23 cellular contexts compared by ENCODE assay signal in genomic region chr14:75435473-75435872, GRCh38. TPM values are rescaled to one million over a fixed set of nuclear protein-coding genes. Genes with fewer than 3 reads are reported as not detected.
DNase-seq lines count a peak whose midpoint lies in the region; ATAC-seq, FAIRE-seq and TF ChIP-seq lines count a peak whose summit lies in the region.
"Had no signal": no experiment of that assay in that cellular context is flagged by ENCODE, and none has a peak within 500 bp of the region (broad histone marks: within the 10 kb centered on the region; RNA-seq: fewer than 3 reads in every experiment).

No MANE protein-coding gene starts in this region.

- no peaks in the 10 kb centered on the region for H3F3A ChIP-seq in OCI-LY1 (ENCODE audit: insufficient read depth, low read length)
- no peaks in the 10 kb centered on the region for H3F3A ChIP-seq in PC-3 (ENCODE audit: low read length, unreplicated experiment)

- CTCF ChIA-PET in naive thymus-derived CD4-positive, alpha-beta T cell (lab: Charles Lee): no interaction called here
- CTCF ChIA-PET in PC-3 (lab: Charles Lee): no interaction called here
- CTCF ChIA-PET in CD8-positive, alpha-beta memory T cell (lab: Charles Lee): interaction anchor here (1.1 kb wide), 1 partner anchor 127 kb away, joined by 3 read pairs; no protein-coding TSS in a partner anchor

- peak overlapping the region in 1 of 2 donors; percentile 52 for H3K4me3 Mint-ChIP-seq in CD14-positive monocyte
- peak overlapping the region in 3 of 10 donors; percentile 10 to 61 (median 40) for H3K4me3 Mint-ChIP-seq in naive thymus-derived CD4-positive, alpha-beta T cell
- H3K4me3 Mint-ChIP-seq in CD8-positive, alpha-beta memory T cell: no peak overlapping the region
- H3K4me3 Mint-ChIP-seq: neural progenitor cell had no signal

- peaks cover 84 to 87% of the 10 kb centered on the region in 2 donors for H3K36me3 Mint-ChIP-seq in CD14-positive monocyte
- peaks cover 0 to 2% (median 0%) of the 10 kb centered on the region in 5 donors for H3K36me3 Mint-ChIP-seq in naive thymus-derived CD4-positive, alpha-beta T cell
- H3K36me3 Mint-ChIP-seq in CD8-positive, alpha-beta memory T cell: no peaks in the 10 kb centered on the region
- H3K36me3 Mint-ChIP-seq: neural progenitor cell had no signal

- no peaks in the 10 kb centered on the region for H4K20me1 ChIP-seq in OCI-LY1 (ENCODE audit: insufficient read depth, low read length)
- H4K20me1 ChIP-seq in PC-3 (ENCODE audit: low read length): no peaks in the 10 kb centered on the region

- no peak for TF ChIP-seq CTCF in CD14-positive monocyte (IDR thresholded peaks at IDR 0.05)
- no peak for TF ChIP-seq CTCF in OCI-LY1 (IDR thresholded peaks at IDR 0.05; ENCODE audit: low read length)
- no peak for TF ChIP-seq CTCF in PC-3 (conservative IDR thresholded peaks at IDR 0.05; ENCODE audit: low read depth, low read length)

- no TSS peak for BruUV-seq in PC-3 (replicated peaks; lab: Mats Ljungman, UMichigan)

- H3K79me2 ChIP-seq in OCI-LY1 (ENCODE audit: insufficient read depth, low read length): peaks cover 7% of the 10 kb centered on the region; the same call in 1 of the 2 replicates
- no peaks in the 10 kb centered on the region for H3K79me2 ChIP-seq in PC-3 (ENCODE audit: low read length)

- H3K4me2 ChIP-seq in OCI-LY1 (ENCODE audit: low read length) (peak overlapping the region; percentile 44; the same call in 1 of the 2 replicates), PC-3 (ENCODE audit: low read length) (no peak overlapping the region)
- H3K4me2 ChIP-seq: neural progenitor cell had no signal

- POLR2A ChIA-PET in naive thymus-derived CD4-positive, alpha-beta T cell (lab: Charles Lee): no interaction called here
- POLR2A ChIA-PET in PC-3 (lab: Charles Lee; ENCODE audit: unreplicated experiment): no interaction called here
- POLR2A ChIA-PET in CD8-positive, alpha-beta memory T cell (lab: Charles Lee): no interaction called here

- peak; percentile 31 for FAIRE-seq in GM19239 (lab: Jason Lieb, UNC)

- H3K4me1 ChIP-seq in OCI-LY1 (ENCODE audit: insufficient read depth, low read length, severe bottlenecking): peaks cover 83% of the 10 kb centered on the region
- H3K4me1 ChIP-seq in naive thymus-derived CD4-positive, alpha-beta T cell (ENCODE audit: control insufficient read depth in 2 of 2, insufficient read depth in 2 of 2, low read length in 2 of 2): peaks cover 0 to 5% of the 10 kb centered on the region in 2 donors
- no peaks in the 10 kb centered on the region for H3K4me1 ChIP-seq in PC-3 (ENCODE audit: insufficient read depth, low read length)
- H3K4me1 ChIP-seq in CD8-positive, alpha-beta memory T cell (ENCODE audit: insufficient read depth, low read length): no peaks in the 10 kb centered on the region

- H3K27ac ChIP-seq in OCI-LY1 (ENCODE audit: low read depth, low read length, poor library complexity, severe bottlenecking) (peak overlapping the region; percentile 94), PC-3 (ENCODE audit: low read length) (no peak overlapping the region)
- no peak overlapping the region for H3K27ac ChIP-seq in naive thymus-derived CD4-positive, alpha-beta T cell (ENCODE audit: low read depth, low read length)
- no peak overlapping the region for H3K27ac ChIP-seq in CD8-positive, alpha-beta memory T cell (ENCODE audit: low read depth, low read length)
- H3K27ac ChIP-seq: neural progenitor cell, right atrium auricular region had no signal

- H3K27ac Mint-ChIP-seq in CD14-positive monocyte: peak overlapping the region in 6 of 7 donors; percentile 24 to 79 (median 46)
- H3K27ac Mint-ChIP-seq in naive thymus-derived CD4-positive, alpha-beta T cell: peak overlapping the region in 2 of 9 donors; percentile 59 to 62
- H3K27ac Mint-ChIP-seq in CD8-positive, alpha-beta memory T cell: peak overlapping the region in 1 of 8 donors; percentile 73
- H3K27ac Mint-ChIP-seq: neural progenitor cell had no signal

- H3K9me2 ChIP-seq in OCI-LY1 (ENCODE audit: low read depth, low read length): no peaks in the 10 kb centered on the region
- no peaks in the 10 kb centered on the region for H3K9me2 ChIP-seq in PC-3 (replicated peaks; ENCODE audit: low read length)

- peaks cover 56% of the 10 kb centered on the region for H3K4me1 Mint-ChIP-seq in CD14-positive monocyte
- H3K4me1 Mint-ChIP-seq in naive thymus-derived CD4-positive, alpha-beta T cell: peaks cover 0 to 17% (median 11%) of the 10 kb centered on the region in 7 donors
- H3K4me1 Mint-ChIP-seq in CD8-positive, alpha-beta memory T cell: peaks cover 2 to 5% (median 4%) of the 10 kb centered on the region in 3 donors

- intact Hi-C loops in CD14-positive monocyte (cut with micrococcal nuclease) (no loop called here), PC-3 (cut with micrococcal nuclease) (no loop called here)
- intact Hi-C loops in naive thymus-derived CD4-positive, alpha-beta T cell (cut with micrococcal nuclease): no loop called here

- no peaks in the 10 kb centered on the region for H3K9me3 ChIP-seq in OCI-LY1 (ENCODE audit: low read length)
- no peaks in the 10 kb centered on the region for H3K9me3 ChIP-seq in naive thymus-derived CD4-positive, alpha-beta T cell (ENCODE audit: control insufficient read depth in 2 of 3, low read length in 3 of 3)
- no peaks in the 10 kb centered on the region for H3K9me3 ChIP-seq in PC-3 (ENCODE audit: low read length)
- no peaks in the 10 kb centered on the region for H3K9me3 ChIP-seq in CD8-positive, alpha-beta memory T cell (ENCODE audit: low read length)
- H3K9me3 ChIP-seq: right atrium auricular region had no signal

- peaks cover 70% of the 10 kb centered on the region for H3K36me3 ChIP-seq in OCI-LY1 (ENCODE audit: insufficient read depth, low read length)
- H3K36me3 ChIP-seq in naive thymus-derived CD4-positive, alpha-beta T cell (ENCODE audit: control insufficient read depth in 2 of 3, insufficient read depth in 3 of 3, low read length in 3 of 3): no peaks in the 10 kb centered on the region
- H3K36me3 ChIP-seq in PC-3 (ENCODE audit: low read depth, low read length): no peaks in the 10 kb centered on the region
- H3K36me3 ChIP-seq in CD8-positive, alpha-beta memory T cell (ENCODE audit: insufficient read depth, low read length): no peaks in the 10 kb centered on the region
- H3K36me3 ChIP-seq: neural progenitor cell had no signal

- peaks cover 0 to 2% (median 2%) of the 10 kb centered on the region in 3 donors for H3K27me3 Mint-ChIP-seq in CD14-positive monocyte (ENCODE audit: low read depth in 3 of 3)
- peaks cover 0 to 12% (median 0%) of the 10 kb centered on the region in 5 donors for H3K27me3 Mint-ChIP-seq in naive thymus-derived CD4-positive, alpha-beta T cell
- peaks cover 14 to 17% of the 10 kb centered on the region in 2 donors for H3K27me3 Mint-ChIP-seq in CD8-positive, alpha-beta memory T cell

- peaks cover 0 to 2% (median 0%) of the 10 kb centered on the region in 7 donors for H3K9me3 Mint-ChIP-seq in CD14-positive monocyte
- no peaks in the 10 kb centered on the region for H3K9me3 Mint-ChIP-seq in naive thymus-derived CD4-positive, alpha-beta T cell
- H3K9me3 Mint-ChIP-seq in CD8-positive, alpha-beta memory T cell: no peaks in the 10 kb centered on the region
- H3K9me3 Mint-ChIP-seq: neural progenitor cell, T-cell had no signal

- H3K4me3 ChIP-seq in OCI-LY1 (ENCODE audit: low read depth, low read length, poor library complexity, severe bottlenecking) (no peak overlapping the region), PC-3 (ENCODE audit: low read length) (no peak overlapping the region)
- H3K4me3 ChIP-seq in naive thymus-derived CD4-positive, alpha-beta T cell (ENCODE audit: low read length): no peak overlapping the region
- H3K4me3 ChIP-seq in CD8-positive, alpha-beta memory T cell (ENCODE audit: low read length): no peak overlapping the region
- H3K4me3 ChIP-seq: neural progenitor cell, right atrium auricular region had no signal

- no peak overlapping the region for H2AFZ ChIP-seq in OCI-LY1 (ENCODE audit: low read length)
- no peak overlapping the region for H2AFZ ChIP-seq in PC-3 (ENCODE audit: low read length)
- H2AFZ ChIP-seq: neural progenitor cell had no signal

- no peak for DNase-seq in CD14-positive monocyte (ENCODE audit: low spot score)
- no peak for DNase-seq in GM19239 (ENCODE audit: insufficient read length, low spot score)
- no peak for DNase-seq in naive thymus-derived CD4-positive, alpha-beta T cell
- no peak for DNase-seq in stimulated activated naive CD8-positive, alpha-beta T cell treated with anti-CD3 and anti-CD28 coated beads, Interleukin-15, Interleukin-2, amounts not matched to agents 100 U/mL and 50 U/mL, for 24 hours
- DNase-seq in PC-3: no peak
- no peak for DNase-seq in CD8-positive, alpha-beta memory T cell
- DNase-seq: activated CD4-positive, CD25-positive, alpha-beta regulatory T cell; activated T-cell treated with anti-CD3 and anti-CD28 coated beads for 4 hours; AML-193; caudate nucleus; effector CD8-positive, alpha-beta T cell; GF-D8; islet precursor cell; mesendoderm; NCI-H1092 treated with DMSO at 0.1 percent for 48 hours; NCI-H2107; NCI-H526 treated with DMSO at 0.1 percent for 48 hours; RPMI8226; T-cell had no signal

- peak; percentile 22 for ATAC-seq in naive thymus-derived CD4-positive, alpha-beta T cell
- ATAC-seq in stimulated activated naive CD8-positive, alpha-beta T cell treated with anti-CD3 and anti-CD28 coated beads, Interleukin-15, Interleukin-2, amounts not matched to agents 100 U/mL and 50 U/mL, for 24 hours: no peak
- ATAC-seq in PC-3 (no peak), HG03039 (IDR thresholded peaks at IDR 0.05; ENCODE audit: unreplicated experiment) (no peak)

- H3K9ac ChIP-seq in OCI-LY1 (ENCODE audit: low read length): peak overlapping the region; percentile 32; the same call in 1 of the 2 replicates
- no peak overlapping the region for H3K9ac ChIP-seq in PC-3 (ENCODE audit: low read length)
- H3K9ac ChIP-seq: neural progenitor cell had no signal

- H3K27me3 ChIP-seq in OCI-LY1 (ENCODE audit: insufficient read depth, low read length): no peaks in the 10 kb centered on the region
- H3K27me3 ChIP-seq in naive thymus-derived CD4-positive, alpha-beta T cell (ENCODE audit: control insufficient read depth in 2 of 2, insufficient read depth in 2 of 2, low read length in 2 of 2): no peaks in the 10 kb centered on the region
- H3K27me3 ChIP-seq in PC-3 (ENCODE audit: low read length): no peaks in the 10 kb centered on the region
- no peaks in the 10 kb centered on the region for H3K27me3 ChIP-seq in CD8-positive, alpha-beta memory T cell (ENCODE audit: insufficient read depth, low read length, poor library complexity, severe bottlenecking)
- H3K27me3 ChIP-seq: neural progenitor cell, right atrium auricular region had no signal

RNA-seq across cellular contexts. Expression of gene JDP2, which starts 7.7 kb away (rescaled TPM):
- polyA plus RNA-seq in CD14-positive monocyte: 10 to 100 TPM in 1 of 2 donors, 1 to 10 TPM in 1; 3.5 to 14.2 TPM
- total RNA-seq in naive thymus-derived CD4-positive, alpha-beta T cell: 10 to 100 TPM in 1 of 5 experiments, 1 to 10 TPM in 2, under 1 TPM in 2; 0.86 to 29.0 (median 1.5) TPM
- polyA plus RNA-seq in naive thymus-derived CD4-positive, alpha-beta T cell: not detected
- 5.8 and 8.2 TPM in 2 replicates for total RNA-seq in PC-3 (2014; rRNA removed)
- under 1 TPM; 0.24 to 0.53 TPM for total RNA-seq in CD8-positive, alpha-beta memory T cell
- not detected for polyA plus RNA-seq in CD8-positive, alpha-beta memory T cell
